ENCODE assay signal across 8 cellular contexts in the genomic region with DNA sequence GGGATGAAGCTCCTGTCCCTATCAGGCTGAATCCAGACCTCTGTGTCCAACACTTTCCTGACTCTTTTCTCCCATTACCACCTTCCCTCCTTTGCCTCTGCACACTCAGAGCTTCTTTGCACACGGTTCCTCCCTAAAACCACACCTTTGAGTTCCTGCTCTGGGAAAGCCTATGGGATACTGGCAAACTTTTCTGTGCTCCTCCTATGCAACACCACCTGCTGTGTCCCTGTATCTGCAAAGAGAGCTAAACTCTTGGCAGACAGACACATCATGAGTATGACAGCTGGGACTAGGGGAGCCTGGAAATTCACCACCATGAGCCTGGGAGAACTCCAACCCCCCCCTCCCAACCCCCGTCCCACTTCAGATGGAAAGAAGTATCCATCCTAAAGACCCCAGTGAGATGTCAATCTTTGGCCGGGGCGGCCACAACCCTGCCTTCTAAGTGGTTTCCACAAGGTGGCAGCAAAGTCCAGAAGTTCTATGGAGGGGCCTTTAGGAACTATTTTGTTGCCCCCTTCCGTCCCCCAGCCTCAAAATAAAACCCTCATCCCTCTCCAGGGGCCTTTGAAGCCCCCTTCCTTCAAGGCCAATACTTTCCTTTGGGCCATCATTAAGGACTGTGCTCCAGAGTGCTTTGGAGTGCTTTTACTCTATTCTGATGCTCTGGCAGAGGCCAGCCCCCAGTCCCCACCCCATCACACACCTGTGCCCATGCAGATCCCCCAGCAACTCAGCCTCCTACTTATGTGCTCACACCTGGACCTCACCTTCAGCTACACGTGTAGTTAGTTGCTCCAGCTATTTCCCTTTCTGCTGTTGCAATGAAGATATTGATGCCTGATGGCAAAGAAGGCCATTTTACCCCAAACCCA. TPM values are rescaled to one million over a fixed set of nuclear protein-coding genes. Genes with fewer than 3 reads are reported as not detected.
DNase-seq lines count a peak whose midpoint lies in the region; ATAC-seq, FAIRE-seq and TF ChIP-seq lines count a peak whose summit lies in the region.

No MANE protein-coding gene starts in this region.

- no peaks in the 10 kb centered on the region for H3K36me3 Mint-ChIP-seq in Calu3 (ENCODE audit: insufficient read depth, unreplicated experiment)
- no peaks in the 10 kb centered on the region for H3K36me3 Mint-ChIP-seq in activated CD8-positive, alpha-beta T cell treated with anti-CD3 and anti-CD28 coated beads, Interleukin-2, amount 10 ng/mL, durations not matched to agents 7 days and 5 days (ENCODE audit: low read depth)

- no peaks in the 10 kb centered on the region for H3K79me2 ChIP-seq in fibroblast of lung (ENCODE audit: control insufficient read depth, insufficient read depth, low read length)

- DNase-seq in Calu3 (peak; percentile 11), fibroblast of lung (ENCODE audit: low read depth in 2 of 2) (peak in 1 of 2 donors; percentile 17), pancreas (peak in 1 of 6 donors; percentile 42)
- DNase-seq in activated CD8-positive, alpha-beta T cell treated with anti-CD3 and anti-CD28 coated beads, Interleukin-2, amount 10 ng/mL, durations not matched to agents 7 days and 5 days = peak; percentile 48

- no peak overlapping the region for H3K9ac ChIP-seq in fibroblast of lung (ENCODE audit: insufficient read depth, low read length)

- H3K27me3 ChIP-seq in fibroblast of lung (ENCODE audit: control insufficient read depth, insufficient read depth, low read length) (no peaks in the 10 kb centered on the region), pancreas (peaks cover 0 to 3% (median 1%) of the 10 kb centered on the region in 4 donors)

- H3K27me3 Mint-ChIP-seq in Calu3 (ENCODE audit: unreplicated experiment) = peaks cover 86% of the 10 kb centered on the region
- peaks cover 14% of the 10 kb centered on the region for H3K27me3 Mint-ChIP-seq in activated CD8-positive, alpha-beta T cell treated with anti-CD3 and anti-CD28 coated beads, Interleukin-2, amount 10 ng/mL, durations not matched to agents 7 days and 5 days (ENCODE audit: low read depth)

- H3K4me2 ChIP-seq in fibroblast of lung (ENCODE audit: extremely low read depth, insufficient read depth, low read length) = no peak overlapping the region

- no peak for TF ChIP-seq EP300 in Ishikawa (IDR thresholded peaks at IDR 0.05; ENCODE audit: borderline replicate concordance)

- no TSS peak for BruUV-seq in Calu3 (replicated peaks; lab: Mats Ljungman, UMichigan)

- H2AFZ ChIP-seq in fibroblast of lung (ENCODE audit: low read length) = no peak overlapping the region

- H3K9me3 ChIP-seq in fibroblast of lung (ENCODE audit: control insufficient read depth, insufficient read depth, low read depth, low read length) (no peaks in the 10 kb centered on the region), pancreas (no peaks in the 10 kb centered on the region)

- POLR2A ChIA-PET in activated CD8-positive, alpha-beta T cell treated with anti-CD3 and anti-CD28 coated beads, Interleukin-2, amount 10 ng/mL, durations not matched to agents 7 days and 5 days (lab: Charles Lee) = interaction anchor here (0.6 kb wide), 1 partner anchor 286 kb away, joined by 3 read pairs; no protein-coding TSS in a partner anchor

- CTCF ChIA-PET in Calu3 (lab: Charles Lee) = interaction anchor here (4.0 kb wide), 1 partner anchor 267 kb away, joined by 35 read pairs; no protein-coding TSS in a partner anchor
- CTCF ChIA-PET in activated CD8-positive, alpha-beta T cell treated with anti-CD3 and anti-CD28 coated beads, Interleukin-2, amount 10 ng/mL, durations not matched to agents 7 days and 5 days (lab: Charles Lee) = interaction anchor here (0.8 to 8.0 kb wide), 13 partner anchors 22 to 274 kb away, joined by 3 to 178 read pairs (median 5); no protein-coding TSS in a partner anchor

- no peak overlapping the region for H3K27ac Mint-ChIP-seq in Calu3 (ENCODE audit: unreplicated experiment)
- H3K27ac Mint-ChIP-seq in activated CD8-positive, alpha-beta T cell treated with anti-CD3 and anti-CD28 coated beads, Interleukin-2, amount 10 ng/mL, durations not matched to agents 7 days and 5 days = no peak overlapping the region

- no peak overlapping the region for H3K4me3 Mint-ChIP-seq in Calu3 (ENCODE audit: low read depth, unreplicated experiment)
- no peak overlapping the region for H3K4me3 Mint-ChIP-seq in activated CD8-positive, alpha-beta T cell treated with anti-CD3 and anti-CD28 coated beads, Interleukin-2, amount 10 ng/mL, durations not matched to agents 7 days and 5 days

- H3K27ac ChIP-seq in fibroblast of lung (ENCODE audit: insufficient read depth, low read length) (no peak overlapping the region), pancreas (no peak overlapping the region)

- no peaks in the 10 kb centered on the region for H3K36me3 ChIP-seq in fibroblast of lung (ENCODE audit: control insufficient read depth, insufficient read depth, low read length)
- H3K36me3 ChIP-seq in pancreas = no peaks in the 10 kb centered on the region

- TF ChIP-seq CTCF in Calu3 (IDR thresholded peaks at IDR 0.05; ENCODE audit: unreplicated experiment) (peak; percentile 64), fibroblast of lung (conservative IDR thresholded peaks at IDR 0.05 in 1 of 2, IDR thresholded peaks at IDR 0.05 in 1 of 2; ENCODE audit: low read depth in 1 of 2, low read length in 2 of 2) (peak; percentile 66 to 76), pancreas (IDR thresholded peaks at IDR 0.05) (peak; percentile 41 to 64 (median 56))

- H4K20me1 ChIP-seq in fibroblast of lung (ENCODE audit: control insufficient read depth, extremely low read depth, insufficient read depth, low read length) = no peaks in the 10 kb centered on the region

- WGBS in pancreas, 2 donors = 2 to 3% methylated on average over 6 of the region's 6 CpGs

- H3K4me3 ChIP-seq in fibroblast of lung (replicated peaks in 1 of 4; ENCODE audit: control extremely low read depth in 1 of 4, insufficient read depth in 1 of 4, low read depth in 3 of 4, low read length in 4 of 4) = no peak overlapping the region
- no peak overlapping the region for H3K4me3 ChIP-seq in pancreas

- TF ChIP-seq RAD21 in Ishikawa (IDR thresholded peaks at IDR 0.05; ENCODE audit: low read depth) = peak; percentile 69

- intact Hi-C loops in Calu3 (cut with micrococcal nuclease; ENCODE audit: unreplicated experiment) (loop anchor here (1.0 kb wide), 2 partner anchors 186 to 267 kb away; no protein-coding TSS in a partner anchor), pancreas (cut with DNase I) (loop anchor here in 1 of 3 donors (5.0 kb wide), 1 partner anchor 268 kb away; no protein-coding TSS in a partner anchor)

- no peaks in the 10 kb centered on the region for H3K4me1 ChIP-seq in fibroblast of lung (ENCODE audit: control insufficient read depth, extremely low read depth, insufficient read depth, low read length)
- no peaks in the 10 kb centered on the region for H3K4me1 ChIP-seq in pancreas

- H3K4me1 Mint-ChIP-seq in Calu3 (ENCODE audit: low read depth, unreplicated experiment) = no peaks in the 10 kb centered on the region
- peaks cover 11% of the 10 kb centered on the region for H3K4me1 Mint-ChIP-seq in activated CD8-positive, alpha-beta T cell treated with anti-CD3 and anti-CD28 coated beads, Interleukin-2, amount 10 ng/mL, durations not matched to agents 7 days and 5 days (ENCODE audit: low read depth)

- FAIRE-seq in pancreas (lab: Jason Lieb, UNC) = no peak

- ATAC-seq in activated CD8-positive, alpha-beta T cell treated with anti-CD3 and anti-CD28 coated beads, Interleukin-2, amount 10 ng/mL, durations not matched to agents 7 days and 5 days = no peak
- ATAC-seq in pancreas (peak; percentile 51 to 72 (median 64)), GM21723 (IDR thresholded peaks at IDR 0.05; ENCODE audit: unreplicated experiment) (no peak), GM18861 (IDR thresholded peaks at IDR 0.05; ENCODE audit: unreplicated experiment) (no peak), HG02884 (IDR thresholded peaks at IDR 0.05; ENCODE audit: unreplicated experiment) (no peak)

- H3K9me3 Mint-ChIP-seq in Calu3 (ENCODE audit: low read depth, unreplicated experiment) = no peaks in the 10 kb centered on the region
- no peaks in the 10 kb centered on the region for H3K9me3 Mint-ChIP-seq in activated CD8-positive, alpha-beta T cell treated with anti-CD3 and anti-CD28 coated beads, Interleukin-2, amount 10 ng/mL, durations not matched to agents 7 days and 5 days (ENCODE audit: insufficient read depth)

TF ChIP-seq in Ishikawa, 13 proteins besides CTCF, POLR2A, EP300 and RAD21 (continues in another document):
- TF ChIP-seq CEBPB (IDR thresholded peaks at IDR 0.05) = no peak
- TF ChIP-seq FOXM1 (IDR thresholded peaks at IDR 0.05; ENCODE audit: borderline replicate concordance, low read depth) = no peak
- no peak for TF ChIP-seq TAF1 (IDR thresholded peaks at IDR 0.05; ENCODE audit: low read depth)
- TF ChIP-seq NFIC (IDR thresholded peaks at IDR 0.05) = no peak
- no peak for TF ChIP-seq TCF12 (IDR thresholded peaks at IDR 0.05; ENCODE audit: low read depth)
- no peak for TF ChIP-seq ZBTB7A (IDR thresholded peaks at IDR 0.05; ENCODE audit: low read depth)
- no peak for TF ChIP-seq YY1 (IDR thresholded peaks at IDR 0.05; ENCODE audit: low read depth)
- no peak for TF ChIP-seq CREB1 (IDR thresholded peaks at IDR 0.05; ENCODE audit: low read depth)
- TF ChIP-seq EGR1 (IDR thresholded peaks at IDR 0.05) = no peak
- TF ChIP-seq, protein P1, sequence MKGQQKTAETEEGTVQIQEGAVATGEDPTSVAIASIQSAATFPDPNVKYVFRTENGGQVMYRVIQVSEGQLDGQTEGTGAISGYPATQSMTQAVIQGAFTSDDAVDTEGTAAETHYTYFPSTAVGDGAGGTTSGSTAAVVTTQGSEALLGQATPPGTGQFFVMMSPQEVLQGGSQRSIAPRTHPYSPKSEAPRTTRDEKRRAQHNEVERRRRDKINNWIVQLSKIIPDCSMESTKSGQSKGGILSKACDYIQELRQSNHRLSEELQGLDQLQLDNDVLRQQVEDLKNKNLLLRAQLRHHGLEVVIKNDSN (IDR thresholded peaks at IDR 0.05) = no peak
- no peak for TF ChIP-seq MAX (IDR thresholded peaks at IDR 0.05)
- no peak for TF ChIP-seq TEAD4 (IDR thresholded peaks at IDR 0.05)

RNA-seq across cellular contexts. Expression of gene HTR3A, which starts 19.4 kb away (rescaled TPM):
- total RNA-seq in Calu3 (2022) (0.42 TPM in 1 of 2 replicates, not detected in the other), fibroblast of lung (not detected in 2 replicates), pancreas (1 to 10 TPM in 2 of 6 donors, under 1 TPM in 4; 0.23 to 4.9 (median 0.70) TPM)
- total RNA-seq in activated CD8-positive, alpha-beta T cell treated with anti-CD3 and anti-CD28 coated beads, Interleukin-2, amount 10 ng/mL, durations not matched to agents 7 days and 5 days = not detected
- polyA plus RNA-seq in fibroblast of lung (not detected in 2 replicates), pancreas (1 to 10 TPM in 1 of 2 donors, under 1 TPM in 1; 0.16 to 1.2 TPM)
- polyA plus RNA-seq in fibroblast of lung (2012) = not detected in 2 replicates
- polyA minus RNA-seq in fibroblast of lung (ENCODE audit: low replicate concordance) = not detected in 2 replicates

Comparison
In these comparisons a context has a peak if more than half of its experiments do, and no peak if none do; other contexts are left out.
1. ATAC-seq: peak in pancreas (4 of 4); none in activated CD8-positive, alpha-beta T cell treated with anti-CD3 and anti-CD28 coated beads, Interleukin-2, amount 10 ng/mL, durations not matched to agents 7 days and 5 days (single experiment), GM21723 (single experiment), GM18861 (single experiment) and HG02884 (single experiment).
2. Peak in every context shown above with its lines, with median percentiles within 50 percentile points of each other: CTCF ChIP-seq.